In the genomic region with DNA sequence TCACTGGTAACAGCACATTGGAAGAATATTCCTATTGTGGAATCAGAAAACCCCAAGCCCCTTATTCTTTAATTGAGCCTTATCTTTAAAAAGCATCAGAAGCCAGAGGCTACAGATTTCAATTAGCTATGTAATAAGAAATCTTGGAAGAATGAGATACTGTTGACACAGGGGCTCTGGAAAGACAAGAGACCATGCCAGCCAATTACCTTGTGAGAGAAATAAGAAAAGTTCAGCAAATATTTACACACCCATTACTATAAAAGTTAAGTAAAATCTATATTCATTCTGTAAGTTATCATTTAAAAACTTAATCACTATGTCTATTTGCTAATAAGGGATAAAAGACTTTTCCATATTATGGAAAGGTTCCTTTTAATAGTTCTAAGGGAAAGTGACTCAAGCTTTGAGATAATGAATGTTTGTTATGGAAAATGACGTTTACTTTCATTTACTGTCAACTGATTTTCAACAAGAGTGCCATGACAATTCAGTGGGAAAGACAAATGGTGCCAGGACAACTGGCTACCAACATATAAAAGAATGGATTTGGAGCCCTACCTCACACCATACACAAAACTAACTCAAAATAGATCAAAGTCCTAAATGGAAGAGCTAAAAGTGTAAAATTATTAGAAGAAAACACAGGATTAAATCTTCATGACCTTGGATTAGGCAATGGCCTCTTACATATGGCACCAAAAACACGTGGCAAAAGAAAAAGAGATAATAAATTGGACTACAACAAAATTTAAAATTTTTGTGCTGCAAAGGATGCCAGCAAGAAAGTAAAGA, we compare ENCODE assay signal across 17 cellular contexts. TPM values are rescaled to one million over a fixed set of nuclear protein-coding genes. Genes with fewer than 3 reads are reported as not detected.
DNase-seq lines count a peak whose midpoint lies in the region; ATAC-seq, FAIRE-seq and TF ChIP-seq lines count a peak whose summit lies in the region.
"Had no signal": no experiment of that assay in that cellular context is flagged by ENCODE, and none has a peak within 500 bp of the region (broad histone marks: within the 10 kb centered on the region; RNA-seq: fewer than 3 reads in every experiment).

No MANE protein-coding gene starts in this region.

- TSS peak; percentile 47 for BruUV-seq in OCI-LY7 (replicated peaks; lab: Mats Ljungman, UMichigan)

- H3K4me2 ChIP-seq in OCI-LY7 (ENCODE audit: low read length) = no peak overlapping the region
- H3K4me2 ChIP-seq: A549 had no signal

- H3K9me2 ChIP-seq in OCI-LY7 (ENCODE audit: insufficient read depth, low read length) = no peaks in the 10 kb centered on the region

- peak in 3 of 4 donors; percentile 9 to 66 (median 53) for ATAC-seq in pancreas
- ATAC-seq: A549, HepG2 had no signal

- H3K4me1 ChIP-seq in OCI-LY7 (ENCODE audit: insufficient read depth, low read length, poor library complexity, severe bottlenecking) (peaks cover 2% of the 10 kb centered on the region), pancreas (peaks cover 0 to 6% (median 0%) of the 10 kb centered on the region in 3 donors)
- H3K4me1 ChIP-seq: HAP-1 had no signal

- H3K9me3 ChIP-seq in OCI-LY7 (ENCODE audit: low read length) (no peaks in the 10 kb centered on the region; the same call in 1 of the 2 replicates), pancreas (no peaks in the 10 kb centered on the region)
- H3K9me3 ChIP-seq: A549 had no signal

- FAIRE-seq in pancreas (lab: Jason Lieb, UNC) = no peak
- FAIRE-seq: A549, GM12892, GM18507, HepG2 had no signal

- DNase-seq in DMS79 treated with DMSO at 0.1 percent for 48 hours (lab: John Stamatoyannopoulos, UW) (peak; percentile 26), OCI-LY7 (ENCODE audit: low spot score) (no peak), pancreas (no peak), hippocampal formation (lab: John Stamatoyannopoulos, UW) (no peak), ureter (ENCODE audit: low spot score) (no peak), DMS114 treated with DMSO at 0.1 percent for 48 hours (lab: John Stamatoyannopoulos, UW; ENCODE audit: unreplicated experiment) (no peak)
- DNase-seq: AML-193; CD4-positive, alpha-beta memory T cell; GDM1; GM23248; KG1 had no signal

- no peaks in the 10 kb centered on the region for H4K20me1 ChIP-seq in OCI-LY7 (ENCODE audit: insufficient read depth, low read length)

- CTCF ChIA-PET in OCI-LY7 (lab: Charles Lee; ENCODE audit: unreplicated experiment) = no interaction called here

- H3K36me3 ChIP-seq in OCI-LY7 (ENCODE audit: insufficient read depth, low read length) (peaks cover 26% of the 10 kb centered on the region), pancreas (no peaks in the 10 kb centered on the region)

- POLR2A ChIA-PET in OCI-LY7 (lab: Charles Lee) = no interaction called here

- no peak overlapping the region for H2AFZ ChIP-seq in OCI-LY7 (ENCODE audit: low read length)
- H2AFZ ChIP-seq: GM23248 had no signal

- 40 to 41% methylated on average over 2 of the region's 2 CpGs for WGBS in pancreas, 2 donors

- peak overlapping the region; percentile 70 for H3K27ac ChIP-seq in C4-2B
- H3K27ac ChIP-seq in OCI-LY7 (ENCODE audit: low read depth, low read length, poor library complexity, severe bottlenecking) = no peak overlapping the region
- H3K27ac ChIP-seq in pancreas = peak overlapping the region in 1 of 4 donors; percentile 8
- H3K27ac ChIP-seq: A549, GM23248 had no signal

- H3K4me3 ChIP-seq in OCI-LY7 (ENCODE audit: low read depth, low read length, poor library complexity, severe bottlenecking) (no peak overlapping the region), pancreas (no peak overlapping the region)
- H3K4me3 ChIP-seq: A549, GM23248, HAP-1 had no signal

- intact Hi-C loops in OCI-LY7 (cut with micrococcal nuclease; ENCODE audit: unreplicated experiment) = no loop called here
- intact Hi-C loops in pancreas (cut with DNase I) = no loop called here

- H3K27me3 ChIP-seq in pancreas = no peaks in the 10 kb centered on the region

- TF ChIP-seq CTCF in C4-2B (conservative IDR thresholded peaks at IDR 0.05) = no peak
- TF ChIP-seq CTCF in OCI-LY7 (conservative IDR thresholded peaks at IDR 0.05; ENCODE audit: low read length) = no peak
- no peak for TF ChIP-seq CTCF in pancreas (IDR thresholded peaks at IDR 0.05)

- H3K79me2 ChIP-seq in OCI-LY7 (ENCODE audit: insufficient read depth, low read depth, low read length) = peaks cover 11% of the 10 kb centered on the region; the same call in 1 of the 2 replicates

RNA-seq across cellular contexts. Expression of a gene that starts 28.3 kb away (rescaled TPM):
- total RNA-seq in OCI-LY7 (2014; rRNA removed; shearing (Covaris generic)) = 20.2 and 22.9 TPM in 2 replicates
- total RNA-seq in OCI-LY7 (2022) = 20.4 and 24.8 TPM in 2 replicates
- 10 to 100 TPM in 3 of 6 donors, 1 to 10 TPM in 3; 6.1 to 21.7 (median 10.3) TPM for total RNA-seq in pancreas
- polyA plus RNA-seq in pancreas = 10 to 100 TPM; 31.9 to 35.0 TPM
- total RNA-seq in ureter = 16.6 TPM

RNA-seq across cellular contexts. Expression of a gene that starts 43.8 kb away (rescaled TPM):
- total RNA-seq in OCI-LY7 (2014; rRNA removed; shearing (Covaris generic)) = 22.9 and 34.9 TPM in 2 replicates
- total RNA-seq in OCI-LY7 (2022) = 44.7 and 75.9 TPM in 2 replicates
- 1 to 10 TPM in 2 of 6 donors, under 1 TPM in 4; 0.20 to 1.6 (median 0.65) TPM for total RNA-seq in pancreas
- polyA plus RNA-seq in pancreas = 1 to 10 TPM; 1.7 to 3.5 TPM
- 3.4 TPM for total RNA-seq in ureter
- total RNA-seq: CD4-positive, alpha-beta memory T cell had no signal
- polyA plus RNA-seq: CD4-positive, alpha-beta memory T cell had no signal
